ENCODE assay signal across 1 cellular context in the genomic region with DNA sequence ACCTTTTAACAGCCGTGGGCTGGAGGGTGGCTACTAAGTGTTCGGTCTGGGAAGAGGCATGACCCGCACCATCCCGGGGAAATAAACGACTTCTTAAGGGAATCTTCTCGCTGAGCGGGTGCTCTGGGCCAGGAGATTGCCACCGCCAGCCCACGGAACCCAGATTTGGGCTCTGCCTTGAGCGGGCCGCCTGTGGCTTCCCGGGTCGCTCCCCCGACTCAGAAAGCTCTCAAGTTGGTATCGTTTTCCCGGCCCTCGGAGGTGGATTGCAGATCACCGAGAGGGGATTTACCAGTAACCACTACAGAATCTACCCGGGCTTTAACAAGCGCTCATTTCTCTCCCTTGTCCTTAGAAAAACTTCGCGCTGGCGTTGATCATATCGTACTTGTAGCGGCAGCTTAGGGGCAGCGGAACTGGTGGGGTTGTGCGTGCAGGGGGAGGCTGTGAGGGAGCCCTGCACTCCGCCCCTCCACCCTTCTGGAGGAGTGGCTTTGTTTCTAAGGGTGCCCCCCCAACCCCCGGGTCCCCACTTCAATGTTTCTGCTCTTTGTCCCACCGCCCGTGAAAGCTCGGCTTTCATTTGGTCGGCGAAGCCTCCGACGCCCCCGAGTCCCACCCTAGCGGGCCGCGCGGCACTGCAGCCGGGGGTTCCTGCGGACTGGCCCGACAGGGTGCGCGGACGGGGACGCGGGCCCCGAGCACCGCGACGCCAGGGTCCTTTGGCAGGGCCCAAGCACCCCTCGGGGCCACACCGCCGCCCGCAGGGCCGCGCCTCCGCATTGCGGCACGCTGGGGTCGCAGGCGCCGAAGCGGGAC.
A peak's percentile ranks its signal among the peaks of the same experiment; 100 is the strongest.
TF ChIP-seq lines count a peak whose summit lies in the region.

No MANE protein-coding gene starts in this region.

TF ChIP-seq in HepG2, 621 proteins besides CTCF, POLR2A, EP300 and RAD21:
- TF ChIP-seq AGO1 (IDR thresholded peaks at IDR 0.05; ENCODE audit: low read depth, low read length, poor library complexity, severe bottlenecking), result peak; percentile 70
- no peak for TF ChIP-seq NR2F1 (CRISPR knock-in tag; IDR thresholded peaks at IDR 0.05)
- TF ChIP-seq ZFP82 (CRISPR knock-in tag; IDR thresholded peaks at IDR 0.05; ENCODE audit: borderline replicate concordance), result 0 out of 2 replicates have a peak, but pooled peaks have one; percentile 5
- peak; percentile 67 for TF ChIP-seq ZBTB38 (CRISPR knock-in tag; IDR thresholded peaks at IDR 0.05)
- TF ChIP-seq MEIS1 (CRISPR knock-in tag; IDR thresholded peaks at IDR 0.05; ENCODE audit: borderline replicate concordance), result no peak
- TF ChIP-seq, protein P1, sequence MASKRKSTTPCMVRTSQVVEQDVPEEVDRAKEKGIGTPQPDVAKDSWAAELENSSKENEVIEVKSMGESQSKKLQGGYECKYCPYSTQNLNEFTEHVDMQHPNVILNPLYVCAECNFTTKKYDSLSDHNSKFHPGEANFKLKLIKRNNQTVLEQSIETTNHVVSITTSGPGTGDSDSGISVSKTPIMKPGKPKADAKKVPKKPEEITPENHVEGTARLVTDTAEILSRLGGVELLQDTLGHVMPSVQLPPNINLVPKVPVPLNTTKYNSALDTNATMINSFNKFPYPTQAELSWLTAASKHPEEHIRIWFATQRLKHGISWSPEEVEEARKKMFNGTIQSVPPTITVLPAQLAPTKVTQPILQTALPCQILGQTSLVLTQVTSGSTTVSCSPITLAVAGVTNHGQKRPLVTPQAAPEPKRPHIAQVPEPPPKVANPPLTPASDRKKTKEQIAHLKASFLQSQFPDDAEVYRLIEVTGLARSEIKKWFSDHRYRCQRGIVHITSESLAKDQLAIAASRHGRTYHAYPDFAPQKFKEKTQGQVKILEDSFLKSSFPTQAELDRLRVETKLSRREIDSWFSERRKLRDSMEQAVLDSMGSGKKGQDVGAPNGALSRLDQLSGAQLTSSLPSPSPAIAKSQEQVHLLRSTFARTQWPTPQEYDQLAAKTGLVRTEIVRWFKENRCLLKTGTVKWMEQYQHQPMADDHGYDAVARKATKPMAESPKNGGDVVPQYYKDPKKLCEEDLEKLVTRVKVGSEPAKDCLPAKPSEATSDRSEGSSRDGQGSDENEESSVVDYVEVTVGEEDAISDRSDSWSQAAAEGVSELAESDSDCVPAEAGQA (IDR thresholded peaks at IDR 0.05; ENCODE audit: low read depth), result peak; percentile 44; the same call in 1 of the 2 replicates
- TF ChIP-seq, protein P1 (CRISPR knock-in tag; IDR thresholded peaks at IDR 0.05; ENCODE audit: borderline replicate concordance), result no peak
- no peak for TF ChIP-seq ZNF460 (CRISPR knock-in tag; IDR thresholded peaks at IDR 0.05; ENCODE audit: borderline replicate concordance)
- TF ChIP-seq ZNF816 (CRISPR knock-in tag; IDR thresholded peaks at IDR 0.05; ENCODE audit: borderline replicate concordance), result 0 out of 2 replicates have a peak, but pooled peaks have one; percentile 2
- TF ChIP-seq SP4 (CRISPR knock-in tag; IDR thresholded peaks at IDR 0.05), result no peak
- TF ChIP-seq, protein P2, sequence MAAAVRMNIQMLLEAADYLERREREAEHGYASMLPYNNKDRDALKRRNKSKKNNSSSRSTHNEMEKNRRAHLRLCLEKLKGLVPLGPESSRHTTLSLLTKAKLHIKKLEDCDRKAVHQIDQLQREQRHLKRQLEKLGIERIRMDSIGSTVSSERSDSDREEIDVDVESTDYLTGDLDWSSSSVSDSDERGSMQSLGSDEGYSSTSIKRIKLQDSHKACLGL (CRISPR knock-in tag; IDR thresholded peaks at IDR 0.05), result 0 out of 2 replicates have a peak, but pooled peaks have one; percentile 24
- TF ChIP-seq HMG20B (CRISPR knock-in tag; conservative IDR thresholded peaks at IDR 0.05), result no peak
- TF ChIP-seq, protein P3, sequence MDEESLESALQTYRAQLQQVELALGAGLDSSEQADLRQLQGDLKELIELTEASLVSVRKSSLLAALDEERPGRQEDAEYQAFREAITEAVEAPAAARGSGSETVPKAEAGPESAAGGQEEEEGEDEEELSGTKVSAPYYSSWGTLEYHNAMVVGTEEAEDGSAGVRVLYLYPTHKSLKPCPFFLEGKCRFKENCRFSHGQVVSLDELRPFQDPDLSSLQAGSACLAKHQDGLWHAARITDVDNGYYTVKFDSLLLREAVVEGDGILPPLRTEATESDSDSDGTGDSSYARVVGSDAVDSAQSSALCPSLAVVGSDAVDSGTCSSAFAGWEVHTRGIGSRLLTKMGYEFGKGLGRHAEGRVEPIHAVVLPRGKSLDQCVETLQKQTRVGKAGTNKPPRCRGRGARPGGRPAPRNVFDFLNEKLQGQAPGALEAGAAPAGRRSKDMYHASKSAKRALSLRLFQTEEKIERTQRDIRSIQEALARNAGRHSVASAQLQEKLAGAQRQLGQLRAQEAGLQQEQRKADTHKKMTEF (CRISPR knock-in tag; IDR thresholded peaks at IDR 0.05), result no peak
